Comparison of ENCODE assay signal across 2 cellular contexts in the genomic region with DNA sequence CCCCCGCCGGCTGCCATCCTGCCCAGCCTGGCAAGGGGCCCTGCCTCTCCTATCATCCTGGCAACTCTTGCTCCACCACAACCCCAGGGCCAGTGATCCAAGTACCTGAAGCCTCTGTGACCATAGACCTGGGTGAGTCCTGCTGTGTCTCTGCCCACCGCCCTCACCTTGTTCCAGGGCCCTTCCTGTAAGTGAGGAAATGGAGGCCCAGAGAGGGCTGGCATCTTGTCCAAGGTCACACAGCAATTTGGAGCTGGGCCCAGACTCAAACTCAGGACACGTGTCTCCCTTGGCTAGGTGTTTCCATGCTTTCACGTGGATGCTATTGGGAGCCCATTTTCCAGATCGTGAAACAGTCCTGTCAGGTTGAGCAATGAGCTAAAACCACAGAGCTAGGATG.
A peak's percentile ranks its signal among the peaks of the same experiment; 100 is the strongest.
TF ChIP-seq lines count a peak whose summit lies in the region.

No MANE protein-coding gene starts in this region.

TF ChIP-seq in HEK293, 187 proteins besides CTCF, POLR2A, EP300 and RAD21:
- TF ChIP-seq SALL2 (tag by site-specific recombination; IDR thresholded peaks at IDR 0.05; ENCODE audit: borderline replicate concordance): no peak
- peak; percentile 89; the same call in 1 of the 2 replicates for TF ChIP-seq ZNF768 (tag by site-specific recombination; IDR thresholded peaks at IDR 0.05)
- peak; percentile 29; the same call in 1 of the 2 replicates for TF ChIP-seq ZNF10 (tag by site-specific recombination; IDR thresholded peaks at IDR 0.05)
TF ChIP-seq in HEK293: peak in this region for 2.

TF ChIP-seq in K562, 482 proteins besides CTCF, POLR2A, EP300 and RAD21:
- TF ChIP-seq ZFP36 (IDR thresholded peaks at IDR 0.05; ENCODE audit: low read depth, low read length, partially characterized antibody) (peak; percentile 81), HES1 (IDR thresholded peaks at IDR 0.05; ENCODE audit: low read depth) (no peak), LARP7 (IDR thresholded peaks at IDR 0.05) (no peak), SNIP1 (IDR thresholded peaks at IDR 0.05; ENCODE audit: low read depth) (no peak), BCOR (IDR thresholded peaks at IDR 0.05) (peak; percentile 87), CBX3 (IDR thresholded peaks at IDR 0.05; ENCODE audit: borderline replicate concordance in 1 of 2, low read length in 2 of 2) (0 out of 3 replicates have a peak, but pooled peaks of 1 of the 2 experiments have one; percentile 44), NCOA1 (IDR thresholded peaks at IDR 0.05; ENCODE audit: low read depth) (no peak), NFIC (IDR thresholded peaks at IDR 0.05) (peak; percentile 60), HDAC2 (IDR thresholded peaks at IDR 0.05) (0 out of 2 replicates have a peak, but pooled peaks have one; percentile 33), CBX1 (IDR thresholded peaks at IDR 0.05; ENCODE audit: low read depth) (peak; percentile 43; the same call in 1 of the 2 replicates), SMARCA5 (IDR thresholded peaks at IDR 0.05) (peak; percentile 72; the same call in 1 of the 2 replicates), RBM25 (IDR thresholded peaks at IDR 0.05; ENCODE audit: low read depth, low read length, severe bottlenecking) (peak; percentile 92), KDM1A (IDR thresholded peaks at IDR 0.05) (peak; percentile 40 to 62; a peak in 2 of 4 replicates), CBFB (CRISPR knock-in tag; IDR thresholded peaks at IDR 0.05) (no peak)
- TF ChIP-seq, protein P1, sequence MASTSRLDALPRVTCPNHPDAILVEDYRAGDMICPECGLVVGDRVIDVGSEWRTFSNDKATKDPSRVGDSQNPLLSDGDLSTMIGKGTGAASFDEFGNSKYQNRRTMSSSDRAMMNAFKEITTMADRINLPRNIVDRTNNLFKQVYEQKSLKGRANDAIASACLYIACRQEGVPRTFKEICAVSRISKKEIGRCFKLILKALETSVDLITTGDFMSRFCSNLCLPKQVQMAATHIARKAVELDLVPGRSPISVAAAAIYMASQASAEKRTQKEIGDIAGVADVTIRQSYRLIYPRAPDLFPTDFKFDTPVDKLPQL (IDR thresholded peaks at IDR 0.05; ENCODE audit: extremely low read depth, insufficient read length): no peak
TF ChIP-seq in K562: peak in this region for 9.
